9 cellular contexts compared by ENCODE assay signal in genomic region chr19:54100560-54100959, GRCh38. TPM values are rescaled to one million over a fixed set of nuclear protein-coding genes. Genes with fewer than 3 reads are reported as not detected.
DNase-seq lines count a peak whose midpoint lies in the region; ATAC-seq and TF ChIP-seq lines count a peak whose summit lies in the region.
"Had no signal": no experiment of that assay in that cellular context is flagged by ENCODE, and none has a peak within 500 bp of the region (broad histone marks: within the 10 kb centered on the region; RNA-seq: fewer than 3 reads in every experiment).

TSS of gene OSCAR (minus strand) at chr19:54100803. CDS start at chr19:54100792, 11 bp downstream.

- H3K4me1 Mint-ChIP-seq in T-cell (peaks cover 24 to 36% (median 33%) of the 10 kb centered on the region in 3 donors), immature natural killer cell (peaks cover 28 to 40% of the 10 kb centered on the region in 2 donors), type B pancreatic cell (ENCODE audit: unreplicated experiment) (peaks cover 6% of the 10 kb centered on the region)

- POLR2A ChIA-PET in T-cell (lab: Charles Lee) = interaction anchor here in 1 of 2 donors (0.5 kb wide), 1 partner anchor 50 kb away, joined by 5 read pairs; no protein-coding TSS in a partner anchor

- H3K4me3 Mint-ChIP-seq in T-cell (peak within 1 kb of the TSS in 2 of 3 donors; percentile 22 to 44), immature natural killer cell (peak within 1 kb of the TSS; percentile 26 to 63 (median 55)), type B pancreatic cell (peak within 1 kb of the TSS; percentile 99)

- H3K9me3 ChIP-seq in cardiac muscle cell (ENCODE audit: low read depth) = no peaks in the 10 kb centered on the region
- H3K9me3 ChIP-seq: prostate gland had no signal

- CTCF ChIA-PET in T-cell (lab: Charles Lee) = no interaction called here

- H3K27ac ChIP-seq in cardiac muscle cell = peak within 1 kb of the TSS; percentile 48

- H3K4me3 ChIP-seq in cardiac muscle cell = no peak within 1 kb of the TSS

- DNase-seq in cardiac muscle cell (ENCODE audit: low read depth in 1 of 2, low spot score in 1 of 2) (peak in 1 of 2 donors; percentile 10), left cardiac atrium (no peak), T-cell (peak in 1 of 34 experiments; percentile 33), immature natural killer cell (no peak), type B pancreatic cell (ENCODE audit: extremely low spot score, unreplicated experiment) (no peak), middle frontal gyrus (ENCODE audit: extremely low spot score, low spot score) (no peak), COLO668 (lab: John Stamatoyannopoulos, UW; ENCODE audit: unreplicated experiment) (no peak), DMS53 treated with DMSO at 0.1 percent for 48 hours (lab: John Stamatoyannopoulos, UW; ENCODE audit: unreplicated experiment) (no peak)

- H3K36me3 ChIP-seq in cardiac muscle cell = no peaks in the 10 kb centered on the region
- H3K36me3 ChIP-seq: prostate gland had no signal

- H3K27me3 ChIP-seq in cardiac muscle cell = peaks cover 15% of the 10 kb centered on the region

- peak within 1 kb of the TSS; percentile 29 to 41 for H3K27ac Mint-ChIP-seq in T-cell
- peak within 1 kb of the TSS in 5 of 6 donors; percentile 10 to 83 (median 58) for H3K27ac Mint-ChIP-seq in immature natural killer cell
- H3K27ac Mint-ChIP-seq in type B pancreatic cell = no peak within 1 kb of the TSS

- H3K36me3 Mint-ChIP-seq in T-cell = peaks cover 7% of the 10 kb centered on the region
- peaks cover 0 to 3% (median 0%) of the 10 kb centered on the region in 3 donors for H3K36me3 Mint-ChIP-seq in immature natural killer cell
- no peaks in the 10 kb centered on the region for H3K36me3 Mint-ChIP-seq in type B pancreatic cell

- no peaks in the 10 kb centered on the region for H3K4me1 ChIP-seq in cardiac muscle cell (ENCODE audit: low read depth)

- H3K9me3 Mint-ChIP-seq in T-cell (no peaks in the 10 kb centered on the region), immature natural killer cell (no peaks in the 10 kb centered on the region), type B pancreatic cell (no peaks in the 10 kb centered on the region)

- intact Hi-C loops in left cardiac atrium (cut with DNase I) = no loop called here

- no peak for ATAC-seq in left cardiac atrium
- no peak for ATAC-seq in T-cell (replicated peaks in 1 of 4)

- peaks cover 0 to 3% of the 10 kb centered on the region in 2 donors for H3K27me3 Mint-ChIP-seq in T-cell
- H3K27me3 Mint-ChIP-seq in immature natural killer cell (ENCODE audit: low read depth in 3 of 3) = peaks cover 8 to 18% (median 12%) of the 10 kb centered on the region in 3 donors
- peaks cover 35% of the 10 kb centered on the region for H3K27me3 Mint-ChIP-seq in type B pancreatic cell

- TF ChIP-seq CTCF in cardiac muscle cell (IDR thresholded peaks at IDR 0.05; ENCODE audit: low read depth, low read length) (no peak), type B pancreatic cell (conservative IDR thresholded peaks at IDR 0.05) (no peak)

RNA-seq across cellular contexts. Expression of gene OSCAR, which starts in this region (rescaled TPM):
- total RNA-seq in cardiac muscle cell (not detected in 2 replicates), left cardiac atrium (1 to 10 TPM; 1.4 to 1.9 TPM), T-cell (under 1 TPM; 0.32 to 0.76 (median 0.58) TPM), type B pancreatic cell (ENCODE audit: low replicate concordance) (not detected in 2 replicates)
- polyA plus RNA-seq in cardiac muscle cell (0.32 and 0.61 TPM in 2 replicates), immature natural killer cell (under 1 TPM in 2 of 3 donors, not detected in 1; 0.33 to 0.82 TPM)

Comparison
In these comparisons a context has a peak if more than half of its experiments do, and no peak if none do; other contexts are left out.
1. H3K4me3 Mint-ChIP-seq: peak in every context shown above with its lines; median percentile 99 in type B pancreatic cell; 55 in immature natural killer cell; 33 in T-cell.